Comparison of ENCODE assay signal across 25 cellular contexts in genomic region chr5:59319286-59319685, GRCh38.
"Had no signal": no experiment of that assay in that cellular context is flagged by ENCODE, and none has a peak within 500 bp of the region (broad histone marks: within the 10 kb centered on the region; RNA-seq: fewer than 3 reads in every experiment).

No MANE protein-coding gene starts in this region.

- H3K36me3 Mint-ChIP-seq: activated CD4-positive, alpha-beta memory T cell treated with anti-CD3 and anti-CD28 coated beads for 36 hours; activated naive CD8-positive, alpha-beta T cell treated with anti-CD3 and anti-CD28 coated beads, Interleukin-2, amount 10 ng/mL, durations not matched to agents 7 days and 5 days; memory B cell; naive thymus-derived CD4-positive, alpha-beta T cell; stimulated activated effector memory CD8-positive, alpha-beta T cell treated with anti-CD3 and anti-CD28 coated beads, Interleukin-12 subunit alpha, Interleukin-12 subunit beta, amount 100 ng/mL, for 72 hours had no signal

- H3K36me3 ChIP-seq: esophagus muscularis mucosa, neural progenitor cell, right atrium auricular region, stomach, suprapubic skin, vagina had no signal

- H3K9ac ChIP-seq: neural progenitor cell had no signal

- H3K27ac Mint-ChIP-seq: activated B cell treated with CpG ODN at 0.5 μM for 24 hours; activated CD4-positive, alpha-beta memory T cell treated with anti-CD3 and anti-CD28 coated beads for 36 hours; activated naive CD4-positive, alpha-beta T cell treated with anti-CD3 and anti-CD28 coated beads for 36 hours; activated naive CD8-positive, alpha-beta T cell treated with anti-CD3 and anti-CD28 coated beads, Interleukin-2, amount 10 ng/mL, durations not matched to agents 7 days and 5 days; activated T-cell treated with anti-CD3 and anti-CD28 coated beads, Interleukin-2, amount 50 U/mL, for 72 hours; dendritic cell treated with granulocyte-macrophage colony-stimulating factor and Interleukin-4, amounts not matched to agents 40 ng/mL and 50 ng/mL, for 4 days; memory B cell; naive thymus-derived CD4-positive, alpha-beta T cell; neural progenitor cell; stimulated activated effector memory CD8-positive, alpha-beta T cell treated with anti-CD3 and anti-CD28 coated beads, Interleukin-12 subunit alpha, Interleukin-12 subunit beta, amount 100 ng/mL, for 72 hours; T-helper 1 cell treated with Interleukin-12 subunit alpha and Interleukin-12 subunit beta and Interleukin-4 antibody, amounts not matched to agents 30 μg/mL and 1 μg/mL, for 36 hours had no signal

- H3K4me3 ChIP-seq: esophagus muscularis mucosa, neural progenitor cell, right atrium auricular region, stomach, suprapubic skin, vagina had no signal

- H3K27me3 ChIP-seq: esophagus muscularis mucosa, neural progenitor cell, right atrium auricular region, stomach, suprapubic skin, vagina had no signal

- H3K9me3 Mint-ChIP-seq: activated B cell treated with CpG ODN at 0.5 μM for 24 hours; activated CD4-positive, alpha-beta memory T cell treated with anti-CD3 and anti-CD28 coated beads for 36 hours; activated naive CD4-positive, alpha-beta T cell treated with anti-CD3 and anti-CD28 coated beads for 36 hours; activated naive CD8-positive, alpha-beta T cell treated with anti-CD3 and anti-CD28 coated beads, Interleukin-2, amount 10 ng/mL, durations not matched to agents 7 days and 5 days; activated T-cell treated with anti-CD3 and anti-CD28 coated beads, Interleukin-2, amount 50 U/mL, for 72 hours; memory B cell; stimulated activated effector memory CD8-positive, alpha-beta T cell treated with anti-CD3 and anti-CD28 coated beads, Interleukin-12 subunit alpha, Interleukin-12 subunit beta, amount 100 ng/mL, for 72 hours; T-helper 1 cell treated with Interleukin-12 subunit alpha and Interleukin-12 subunit beta and Interleukin-4 antibody, amounts not matched to agents 30 μg/mL and 1 μg/mL, for 36 hours had no signal

- DNase-seq: activated B cell treated with CpG ODN at 0.5 μM for 24 hours; activated CD4-positive, alpha-beta memory T cell treated with anti-CD3 and anti-CD28 coated beads for 36 hours; activated CD4-positive, alpha-beta T cell treated with anti-CD3 and anti-CD28 coated beads for 48 hours; activated effector memory CD4-positive, alpha-beta T cell treated with Interleukin-2 at 50 U/mL for 16 hours; activated naive CD4-positive, alpha-beta T cell treated with anti-CD3 and anti-CD28 coated beads for 36 hours; activated naive CD8-positive, alpha-beta T cell treated with anti-CD3 and anti-CD28 coated beads, Interleukin-2, amount 10 ng/mL, durations not matched to agents 7 days and 5 days; activated T-cell treated with anti-CD3 and anti-CD28 coated beads, Interleukin-2, amount 50 U/mL, for 72 hours; amniotic stem cell; effector memory CD4-positive, alpha-beta T cell; glutamatergic neuron; hippocampal formation; naive thymus-derived CD4-positive, alpha-beta T cell; stimulated activated CD4-positive, alpha-beta T cell treated with anti-CD3 and anti-CD28 coated beads, Interleukin-2, amount 100 ng/mL, for 24 hours; stomach; T1000; trophoblast cell had no signal

- H3K4me2 ChIP-seq: neural progenitor cell had no signal

- H3K9me3 ChIP-seq: esophagus muscularis mucosa, right atrium auricular region, stomach, suprapubic skin, vagina had no signal

- H3K27ac ChIP-seq: esophagus muscularis mucosa, neural progenitor cell, stomach, suprapubic skin, vagina had no signal

- H3K4me1 Mint-ChIP-seq: activated B cell treated with CpG ODN at 0.5 μM for 24 hours; activated naive CD8-positive, alpha-beta T cell treated with anti-CD3 and anti-CD28 coated beads, Interleukin-2, amount 10 ng/mL, durations not matched to agents 7 days and 5 days; naive thymus-derived CD4-positive, alpha-beta T cell; stimulated activated effector memory CD8-positive, alpha-beta T cell treated with anti-CD3 and anti-CD28 coated beads, Interleukin-12 subunit alpha, Interleukin-12 subunit beta, amount 100 ng/mL, for 72 hours had no signal

- ATAC-seq: activated T-cell treated with anti-CD3 and anti-CD28 coated beads, Interleukin-2, amount 50 U/mL, for 72 hours; naive thymus-derived CD4-positive, alpha-beta T cell; stimulated activated effector memory CD8-positive, alpha-beta T cell treated with anti-CD3 and anti-CD28 coated beads, Interleukin-12 subunit alpha, Interleukin-12 subunit beta, amount 100 ng/mL, for 72 hours had no signal

- H2AFZ ChIP-seq: neural progenitor cell had no signal

- H3K27me3 Mint-ChIP-seq: activated B cell treated with CpG ODN at 0.5 μM for 24 hours; dendritic cell treated with granulocyte-macrophage colony-stimulating factor and Interleukin-4, amounts not matched to agents 40 ng/mL and 50 ng/mL, for 4 days; memory B cell had no signal

- H3K4me3 Mint-ChIP-seq: activated B cell treated with CpG ODN at 0.5 μM for 24 hours; activated CD4-positive, alpha-beta memory T cell treated with anti-CD3 and anti-CD28 coated beads for 36 hours; activated naive CD4-positive, alpha-beta T cell treated with anti-CD3 and anti-CD28 coated beads for 36 hours; activated naive CD8-positive, alpha-beta T cell treated with anti-CD3 and anti-CD28 coated beads, Interleukin-2, amount 10 ng/mL, durations not matched to agents 7 days and 5 days; activated T-cell treated with anti-CD3 and anti-CD28 coated beads, Interleukin-2, amount 50 U/mL, for 72 hours; dendritic cell treated with granulocyte-macrophage colony-stimulating factor and Interleukin-4, amounts not matched to agents 40 ng/mL and 50 ng/mL, for 4 days; memory B cell; naive thymus-derived CD4-positive, alpha-beta T cell; neural progenitor cell; stimulated activated effector memory CD8-positive, alpha-beta T cell treated with anti-CD3 and anti-CD28 coated beads, Interleukin-12 subunit alpha, Interleukin-12 subunit beta, amount 100 ng/mL, for 72 hours; T-helper 1 cell treated with Interleukin-12 subunit alpha and Interleukin-12 subunit beta and Interleukin-4 antibody, amounts not matched to agents 30 μg/mL and 1 μg/mL, for 36 hours had no signal
